ENCODE assay signal across 1 cellular context in genomic region chr4:1750381-1751154, GRCh38.
TF ChIP-seq lines count a peak whose summit lies in the region.

No MANE protein-coding gene starts in this region.

TF ChIP-seq in H1, 55 proteins besides CTCF, POLR2A, EP300 and RAD21:
- TF ChIP-seq SP2 (IDR thresholded peaks at IDR 0.05; ENCODE audit: low read length) (no peak), E2F6 (IDR thresholded peaks at IDR 0.05) (no peak), SIRT6 (IDR thresholded peaks at IDR 0.05; ENCODE audit: low read length) (no peak), TBP (IDR thresholded peaks at IDR 0.05; ENCODE audit: low read depth, low read length) (no peak)
